Comparison of ENCODE assay signal across 11 cellular contexts in genomic region chr9:96556701-96557461, GRCh38.
A peak's percentile ranks its signal among the peaks of the same experiment; 100 is the strongest.
DNase-seq lines count a peak whose midpoint lies in the region; ATAC-seq, FAIRE-seq and TF ChIP-seq lines count a peak whose summit lies in the region.
"Had no signal": no experiment of that assay in that cellular context is flagged by ENCODE, and none has a peak within 500 bp of the region (broad histone marks: within the 10 kb centered on the region; RNA-seq: fewer than 3 reads in every experiment).

No MANE protein-coding gene starts in this region.

- FAIRE-seq in D721Med (lab: Jason Lieb, UNC), result no peak

- ATAC-seq in left ventricle myocardium superior (peak; percentile 72), HG03571 (IDR thresholded peaks at IDR 0.05; ENCODE audit: unreplicated experiment) (no peak)
- ATAC-seq: stimulated activated naive CD8-positive, alpha-beta T cell treated with anti-CD3 and anti-CD28 coated beads, Interleukin-15, amount 100 ng/mL, for 72 hours had no signal

- DNase-seq in AG20443 (ENCODE audit: low spot score), result peak; percentile 39
- peak in 36 of 58 donors; percentile 3 to 67 (median 36) for DNase-seq in anterior cingulate cortex (lab: John Stamatoyannopoulos, UW)
- DNase-seq in left ventricle myocardium superior, result peak; percentile 33
- DNase-seq in retina, result peak; percentile 9
- DNase-seq in NCI-H446 treated with DMSO at 0.1 percent for 48 hours (lab: John Stamatoyannopoulos, UW), result no peak
- no peak for DNase-seq in D721Med (ENCODE audit: insufficient read length, low spot score)
- DNase-seq in NCI-H2196 (lab: John Stamatoyannopoulos, UW; ENCODE audit: unreplicated experiment), result no peak
- DNase-seq: activated T-cell treated with anti-CD3 and anti-CD28 coated beads for 4 hours; NCI-H1092; stimulated activated naive CD8-positive, alpha-beta T cell treated with anti-CD3 and anti-CD28 coated beads, Interleukin-15, amount 100 ng/mL, for 72 hours had no signal

- no peak for TF ChIP-seq CTCF in D721Med (IDR thresholded peaks at IDR 0.05; ENCODE audit: insufficient read depth, missing control alignments)

- intact Hi-C loops in left ventricle myocardium superior (cut with micrococcal nuclease), result no loop called here

Comparison
In these comparisons a context has a peak if more than half of its experiments do, and no peak if none do; other contexts are left out.
1. DNase-seq: peak in AG20443 (single experiment), anterior cingulate cortex (36 of 58), left ventricle myocardium superior (single experiment) and retina (single experiment); none in NCI-H446 treated with DMSO at 0.1 percent for 48 hours (single experiment), D721Med (single experiment) and NCI-H2196 (single experiment).